32 cellular contexts compared by ENCODE assay signal in genomic region chr14:77886010-77886409, GRCh38.
"Had no signal": no experiment of that assay in that cellular context is flagged by ENCODE, and none has a peak within 500 bp of the region (broad histone marks: within the 10 kb centered on the region; RNA-seq: fewer than 3 reads in every experiment).

No MANE protein-coding gene starts in this region.

- H3K36me3 ChIP-seq: MG63 had no signal

- DNase-seq: Karpas-422, Kasumi-1, MG63, MM.1S, MV-4-11, NCI-H1048, NCI-H1092, NCI-H1092 treated with DMSO at 0.1 percent for 48 hours, NCI-H1105, NCI-H1105 treated with DMSO at 0.1 percent for 48 hours, NCI-H1417 treated with DMSO at 0.1 percent for 48 hours, NCI-H1436, NCI-H1436 treated with DMSO at 0.1 percent for 48 hours, NCI-H146, NCI-H1694, NCI-H1694 treated with DMSO at 0.1 percent for 48 hours, NCI-H187, NCI-H187 treated with DMSO at 0.1 percent for 48 hours, NCI-H1930, NCI-H2029, NCI-H2029 treated with DMSO at 0.1 percent for 48 hours, NCI-H2081, NCI-H2081 treated with DMSO at 0.1 percent for 48 hours, NCI-H2107, NCI-H2171, NCI-H2227 treated with DMSO at 0.1 percent for 48 hours, NCI-H226, NCI-H345, NCI-H446, NCI-H446 treated with DMSO at 0.1 percent for 48 hours, NCI-H510A had no signal

- H3K4me2 ChIP-seq: KMS-11 had no signal

- H3K27ac ChIP-seq: KMS-11 had no signal

- H3K9ac ChIP-seq: KMS-11 had no signal

- H3K27me3 ChIP-seq: MG63 had no signal

- H3K4me3 ChIP-seq: MG63 had no signal
